In the genomic region with DNA sequence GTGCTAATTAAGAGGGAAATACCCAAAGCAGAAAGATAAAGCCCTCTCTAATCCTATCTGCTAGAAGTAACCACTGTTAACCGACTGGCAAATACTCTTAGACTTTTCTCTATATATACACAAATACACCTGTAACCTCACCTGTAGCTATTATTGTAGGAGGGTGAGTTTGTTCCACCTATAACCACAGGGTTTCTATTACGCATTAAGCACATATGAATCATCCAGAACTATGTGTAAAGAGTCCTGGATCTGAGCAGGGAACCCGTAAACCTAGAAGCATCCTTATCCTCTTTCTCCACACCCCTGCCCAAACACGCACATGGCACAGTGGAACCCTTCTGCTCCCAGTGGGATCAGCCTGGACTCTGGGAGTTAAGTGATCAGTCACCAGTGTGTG, we compare ENCODE assay signal across 18 cellular contexts.
"Had no signal": no experiment of that assay in that cellular context is flagged by ENCODE, and none has a peak within 500 bp of the region (broad histone marks: within the 10 kb centered on the region; RNA-seq: fewer than 3 reads in every experiment).

No MANE protein-coding gene starts in this region.

- DNase-seq: activated CD4-positive, alpha-beta T cell treated with anti-CD3 and anti-CD28 coated beads for 4 hours; activated CD4-positive, alpha-beta T cell treated with anti-CD3 and anti-CD28 coated beads, Interleukin-2, amount 50 U/mL, for 48 hours; activated CD4-positive, CD25-positive, alpha-beta regulatory T cell; activated CD8-positive, alpha-beta memory T cell treated with anti-CD3 and anti-CD28 coated beads, Interleukin-2, amount 50 U/mL, for 48 hours; activated naive CD4-positive, alpha-beta T cell treated with anti-CD3 and anti-CD28 coated beads, Interleukin-2, amount 10 ng/mL, durations not matched to agents 7 days and 5 days; activated T-cell treated with anti-CD3 and anti-CD28 coated beads, Interleukin-2, amount 50 U/mL, for 4 hours; amygdala; cortex of kidney; endodermal cell; foreskin fibroblast; immature natural killer cell; left ventricle myocardium inferior; natural killer cell; retina; stimulated activated CD4-positive, alpha-beta T cell treated with anti-CD3 and anti-CD28 coated beads, Interleukin-4, amount 100 ng/mL, for 1 hour; stimulated activated naive CD8-positive, alpha-beta T cell treated with anti-CD3 and anti-CD28 coated beads, Interleukin-15, Interleukin-2, amounts not matched to agents 100 U/mL and 50 U/mL, for 24 hours; thyroid gland had no signal

- H3K36me3 ChIP-seq: cardiac muscle cell, left ventricle myocardium inferior, thyroid gland had no signal

- H3K9me3 ChIP-seq: left ventricle myocardium inferior, thyroid gland had no signal

- H3K4me1 ChIP-seq: left ventricle myocardium inferior, thyroid gland had no signal

- H3K4me3 ChIP-seq: cardiac muscle cell, left ventricle myocardium inferior, thyroid gland had no signal

- H3K27me3 ChIP-seq: thyroid gland had no signal

- H3K27ac ChIP-seq: cardiac muscle cell, left ventricle myocardium inferior, thyroid gland had no signal

- ATAC-seq: activated T-cell treated with anti-CD3 and anti-CD28 coated beads, Interleukin-2, amount 50 U/mL, for 4 hours; natural killer cell; stimulated activated naive CD8-positive, alpha-beta T cell treated with anti-CD3 and anti-CD28 coated beads, Interleukin-15, Interleukin-2, amounts not matched to agents 100 U/mL and 50 U/mL, for 24 hours had no signal
